Comparison of ENCODE assay signal across 1 cellular context in genomic region chr1:904271-904950, GRCh38.
TF ChIP-seq lines count a peak whose summit lies in the region.

No MANE protein-coding gene starts in this region.

TF ChIP-seq in K562, 482 proteins besides CTCF, POLR2A, EP300 and RAD21 (continued from another document and continues in another):
- TF ChIP-seq ZBTB5 (IDR thresholded peaks at IDR 0.05) (no peak), THAP7 (CRISPR knock-in tag; IDR thresholded peaks at IDR 0.05) (no peak), TSC22D4 (tag; IDR thresholded peaks at IDR 0.05) (no peak), SFPQ (IDR thresholded peaks at IDR 0.05; ENCODE audit: low read depth, low read length) (no peak), ZNF77 (CRISPR knock-in tag; IDR thresholded peaks at IDR 0.05) (no peak), HNRNPUL1 (IDR thresholded peaks at IDR 0.05; ENCODE audit: low read length) (no peak), RNF2 (IDR thresholded peaks at IDR 0.05) (0 out of 2 replicates have a peak, but pooled peaks have one; percentile 45), ZNF282 (CRISPR knock-in tag; IDR thresholded peaks at IDR 0.05) (peak; percentile 92), CXXC5 (CRISPR knock-in tag; IDR thresholded peaks at IDR 0.05) (peak; percentile 98), TBL1XR1 (IDR thresholded peaks at IDR 0.05; ENCODE audit: low read length in 2 of 2) (no peak), LEF1 (IDR thresholded peaks at IDR 0.05) (no peak), ZBTB9 (CRISPR knock-in tag; IDR thresholded peaks at IDR 0.05) (peak; percentile 100), EP400 (IDR thresholded peaks at IDR 0.05) (peak; percentile 62; the same call in 1 of the 2 replicates), STAT6 (CRISPR knock-in tag; IDR thresholded peaks at IDR 0.05) (no peak), BDP1 (IDR thresholded peaks at IDR 0.05; ENCODE audit: insufficient read depth, insufficient read length) (no peak), ZNF174 (CRISPR knock-in tag; IDR thresholded peaks at IDR 0.05) (no peak), RBFOX2 (IDR thresholded peaks at IDR 0.05; ENCODE audit: low read depth, low read length) (peak; percentile 94), ZNF436 (CRISPR knock-in tag; IDR thresholded peaks at IDR 0.05) (0 out of 2 replicates have a peak, but pooled peaks have one; percentile 26), HMBOX1 (IDR thresholded peaks at IDR 0.05) (no peak), BACH1 (tag; IDR thresholded peaks at IDR 0.05) (no peak), TCFL5 (CRISPR knock-in tag; conservative IDR thresholded peaks at IDR 0.05) (no peak), ZNF699 (CRISPR knock-in tag; IDR thresholded peaks at IDR 0.05; ENCODE audit: insufficient replicate concordance) (no peak)
- TF ChIP-seq, protein P1, sequence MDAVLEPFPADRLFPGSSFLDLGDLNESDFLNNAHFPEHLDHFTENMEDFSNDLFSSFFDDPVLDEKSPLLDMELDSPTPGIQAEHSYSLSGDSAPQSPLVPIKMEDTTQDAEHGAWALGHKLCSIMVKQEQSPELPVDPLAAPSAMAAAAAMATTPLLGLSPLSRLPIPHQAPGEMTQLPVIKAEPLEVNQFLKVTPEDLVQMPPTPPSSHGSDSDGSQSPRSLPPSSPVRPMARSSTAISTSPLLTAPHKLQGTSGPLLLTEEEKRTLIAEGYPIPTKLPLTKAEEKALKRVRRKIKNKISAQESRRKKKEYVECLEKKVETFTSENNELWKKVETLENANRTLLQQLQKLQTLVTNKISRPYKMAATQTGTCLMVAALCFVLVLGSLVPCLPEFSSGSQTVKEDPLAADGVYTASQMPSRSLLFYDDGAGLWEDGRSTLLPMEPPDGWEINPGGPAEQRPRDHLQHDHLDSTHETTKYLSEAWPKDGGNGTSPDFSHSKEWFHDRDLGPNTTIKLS (IDR thresholded peaks at IDR 0.05; ENCODE audit: borderline replicate concordance, low read depth) = peak; percentile 77; the same call in 1 of the 2 replicates
- TF ChIP-seq, protein P2, sequence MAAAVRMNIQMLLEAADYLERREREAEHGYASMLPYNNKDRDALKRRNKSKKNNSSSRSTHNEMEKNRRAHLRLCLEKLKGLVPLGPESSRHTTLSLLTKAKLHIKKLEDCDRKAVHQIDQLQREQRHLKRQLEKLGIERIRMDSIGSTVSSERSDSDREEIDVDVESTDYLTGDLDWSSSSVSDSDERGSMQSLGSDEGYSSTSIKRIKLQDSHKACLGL (CRISPR knock-in tag; IDR thresholded peaks at IDR 0.05; ENCODE audit: borderline replicate concordance, poor library complexity, severe bottlenecking) = no peak
- TF ChIP-seq, protein P3, sequence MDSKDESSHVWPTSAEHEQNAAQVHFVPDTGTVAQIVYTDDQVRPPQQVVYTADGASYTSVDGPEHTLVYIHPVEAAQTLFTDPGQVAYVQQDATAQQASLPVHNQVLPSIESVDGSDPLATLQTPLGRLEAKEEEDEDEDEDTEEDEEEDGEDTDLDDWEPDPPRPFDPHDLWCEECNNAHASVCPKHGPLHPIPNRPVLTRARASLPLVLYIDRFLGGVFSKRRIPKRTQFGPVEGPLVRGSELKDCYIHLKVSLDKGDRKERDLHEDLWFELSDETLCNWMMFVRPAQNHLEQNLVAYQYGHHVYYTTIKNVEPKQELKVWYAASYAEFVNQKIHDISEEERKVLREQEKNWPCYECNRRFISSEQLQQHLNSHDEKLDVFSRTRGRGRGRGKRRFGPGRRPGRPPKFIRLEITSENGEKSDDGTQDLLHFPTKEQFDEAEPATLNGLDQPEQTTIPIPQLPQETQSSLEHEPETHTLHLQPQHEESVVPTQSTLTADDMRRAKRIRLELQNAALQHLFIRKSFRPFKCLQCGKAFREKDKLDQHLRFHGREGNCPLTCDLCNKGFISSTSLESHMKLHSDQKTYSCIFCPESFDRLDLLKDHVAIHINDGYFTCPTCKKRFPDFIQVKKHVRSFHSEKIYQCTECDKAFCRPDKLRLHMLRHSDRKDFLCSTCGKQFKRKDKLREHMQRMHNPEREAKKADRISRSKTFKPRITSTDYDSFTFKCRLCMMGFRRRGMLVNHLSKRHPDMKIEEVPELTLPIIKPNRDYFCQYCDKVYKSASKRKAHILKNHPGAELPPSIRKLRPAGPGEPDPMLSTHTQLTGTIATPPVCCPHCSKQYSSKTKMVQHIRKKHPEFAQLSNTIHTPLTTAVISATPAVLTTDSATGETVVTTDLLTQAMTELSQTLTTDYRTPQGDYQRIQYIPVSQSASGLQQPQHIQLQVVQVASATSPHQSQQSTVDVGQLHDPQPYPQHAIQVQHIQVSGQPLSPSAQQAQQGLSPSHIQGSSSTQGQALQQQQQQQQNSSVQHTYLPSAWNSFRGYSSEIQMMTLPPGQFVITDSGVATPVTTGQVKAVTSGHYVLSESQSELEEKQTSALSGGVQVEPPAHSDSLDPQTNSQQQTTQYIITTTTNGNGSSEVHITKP (IDR thresholded peaks at IDR 0.05; ENCODE audit: partially characterized antibody) = no peak
- TF ChIP-seq, protein P4, sequence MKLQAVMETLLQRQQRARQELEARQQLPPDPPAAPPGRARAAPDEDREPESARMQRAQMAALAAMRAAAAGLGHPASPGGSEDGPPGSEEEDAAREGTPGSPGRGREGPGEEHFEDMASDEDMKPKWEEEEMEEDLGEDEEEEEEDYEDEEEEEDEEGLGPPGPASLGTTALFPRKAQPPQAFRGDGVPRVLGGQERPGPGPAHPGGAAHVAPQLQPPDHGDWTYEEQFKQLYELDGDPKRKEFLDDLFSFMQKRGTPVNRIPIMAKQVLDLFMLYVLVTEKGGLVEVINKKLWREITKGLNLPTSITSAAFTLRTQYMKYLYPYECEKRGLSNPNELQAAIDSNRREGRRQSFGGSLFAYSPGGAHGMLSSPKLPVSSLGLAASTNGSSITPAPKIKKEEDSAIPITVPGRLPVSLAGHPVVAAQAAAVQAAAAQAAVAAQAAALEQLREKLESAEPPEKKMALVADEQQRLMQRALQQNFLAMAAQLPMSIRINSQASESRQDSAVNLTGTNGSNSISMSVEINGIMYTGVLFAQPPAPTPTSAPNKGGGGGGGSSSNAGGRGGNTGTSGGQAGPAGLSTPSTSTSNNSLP (IDR thresholded peaks at IDR 0.05; ENCODE audit: borderline replicate concordance, low read depth, low read length) = no peak
